ENCODE assay signal across 8 cellular contexts in the genomic region with DNA sequence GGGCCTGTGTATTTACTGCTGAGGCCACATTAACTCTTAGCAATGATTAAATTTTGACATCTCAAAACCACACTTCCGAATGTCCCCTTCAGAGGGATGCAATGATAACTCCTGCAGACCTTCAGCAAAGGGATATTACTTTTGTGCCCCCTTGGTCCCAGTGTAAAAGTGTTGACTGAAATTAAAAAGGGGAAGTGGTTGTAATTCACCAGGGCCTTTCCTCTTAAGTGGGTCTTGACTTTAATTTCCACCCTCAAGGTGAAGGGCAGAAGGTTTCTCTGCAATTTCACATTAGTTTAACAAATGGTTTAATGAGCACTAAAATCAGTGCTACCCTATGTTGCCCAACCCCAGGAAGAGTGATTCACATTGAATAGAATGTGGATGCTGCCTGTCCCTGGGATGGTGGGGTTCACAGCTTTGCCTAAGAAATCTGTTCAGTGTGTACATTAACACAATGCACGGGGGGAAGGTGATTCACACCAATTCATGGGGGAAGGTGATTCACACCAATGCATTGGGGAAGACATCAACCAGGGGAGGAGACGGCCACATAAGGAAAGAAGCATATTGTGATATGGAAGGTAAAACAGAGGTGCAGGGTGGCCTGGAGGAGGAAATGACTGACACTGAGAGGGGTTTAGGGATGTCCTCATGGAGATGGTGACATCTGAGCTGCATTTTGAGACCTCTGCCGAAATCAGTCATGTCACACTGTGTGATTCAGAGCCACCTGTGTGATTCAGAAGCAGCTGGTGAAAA. TPM values are rescaled to one million over a fixed set of nuclear protein-coding genes. Genes with fewer than 3 reads are reported as not detected.
DNase-seq lines count a peak whose midpoint lies in the region; ATAC-seq and TF ChIP-seq lines count a peak whose summit lies in the region.

No MANE protein-coding gene starts in this region.

- no peak for TF ChIP-seq POLR2A in transverse colon (IDR thresholded peaks at IDR 0.05)

- TF ChIP-seq EP300 in transverse colon (IDR thresholded peaks at IDR 0.05; ENCODE audit: low read depth) = no peak

- intact Hi-C loops in transverse colon (cut with DNase I; ENCODE audit: low total_unique reads) = no loop called here

- WGBS in transverse colon (ENCODE audit: low coverage in 1 of 2), 2 donors = 71 to 100% methylated on average over 1 to 4 of the region's 4 CpGs

- H3K27ac ChIP-seq in transverse colon = peak overlapping the region in 1 of 4 donors; percentile 17

- no peak for TF ChIP-seq CTCF in fibroblast of the aortic adventitia (IDR thresholded peaks at IDR 0.05; ENCODE audit: insufficient read depth, low read length)
- TF ChIP-seq CTCF in transverse colon (IDR thresholded peaks at IDR 0.05) = no peak

- H3K4me3 ChIP-seq in fibroblast of the aortic adventitia (ENCODE audit: low read depth, low read length) (no peak overlapping the region), transverse colon (no peak overlapping the region)

- H3K36me3 ChIP-seq in transverse colon = no peaks in the 10 kb centered on the region

- no peaks in the 10 kb centered on the region for H3K27me3 ChIP-seq in transverse colon

- H3K4me1 ChIP-seq in transverse colon = peaks cover 9 to 41% (median 21%) of the 10 kb centered on the region in 4 donors

- H3K9me3 ChIP-seq in transverse colon = peaks cover 11 to 13% of the 10 kb centered on the region in 2 donors

- ATAC-seq in GM21786 (IDR thresholded peaks at IDR 0.05; ENCODE audit: unreplicated experiment) (peak; percentile 50), HG03025 (IDR thresholded peaks at IDR 0.05; ENCODE audit: low FRiP score, unreplicated experiment) (no peak)

- in situ Hi-C loops in transverse colon (cut with MboI; ENCODE audit: low pct_ligation_motif_present in 1 of 4, low pct_unique_long_range_greater_than_20kb in 1 of 4, low sequenced_read_pairs in 3 of 4) = loop anchor here in 1 of 4 donors (25.0 kb wide), 1 partner anchor 211 kb away; no protein-coding TSS in a partner anchor

- DNase-seq in AG08395 (ENCODE audit: low spot score) = peak; percentile 60
- DNase-seq in NOMO-1 treated with dmso at 0.1 percent for 144 hours (lab: John Stamatoyannopoulos, UW; ENCODE audit: unreplicated experiment) = peak; percentile 57
- peak; percentile 84 for DNase-seq in fibroblast of the aortic adventitia (ENCODE audit: low read depth)
- DNase-seq in mesenteric fat pad (ENCODE audit: low spot score) = no peak
- no peak for DNase-seq in transverse colon
- DNase-seq in T-helper 1 cell = no peak

RNA-seq across cellular contexts. Expression of a gene that starts 19.4 kb away (rescaled TPM):
- 7.1 and 28.3 TPM in 2 replicates for total RNA-seq in fibroblast of the aortic adventitia (ENCODE audit: low replicate concordance)
- total RNA-seq in mesenteric fat pad = 152 TPM
- 100 to 1,000 TPM in 1 of 4 donors, 10 to 100 TPM in 3; 58.5 to 104 (median 72.7) TPM for total RNA-seq in transverse colon

Comparison
In these comparisons a context has a peak if more than half of its experiments do, and no peak if none do; other contexts are left out.
1. DNase-seq: peak in AG08395 (single experiment), NOMO-1 treated with dmso at 0.1 percent for 144 hours (single experiment) and fibroblast of the aortic adventitia (single experiment); none in mesenteric fat pad (single experiment), transverse colon (single experiment) and T-helper 1 cell (0 of 5).